In the genomic region with DNA sequence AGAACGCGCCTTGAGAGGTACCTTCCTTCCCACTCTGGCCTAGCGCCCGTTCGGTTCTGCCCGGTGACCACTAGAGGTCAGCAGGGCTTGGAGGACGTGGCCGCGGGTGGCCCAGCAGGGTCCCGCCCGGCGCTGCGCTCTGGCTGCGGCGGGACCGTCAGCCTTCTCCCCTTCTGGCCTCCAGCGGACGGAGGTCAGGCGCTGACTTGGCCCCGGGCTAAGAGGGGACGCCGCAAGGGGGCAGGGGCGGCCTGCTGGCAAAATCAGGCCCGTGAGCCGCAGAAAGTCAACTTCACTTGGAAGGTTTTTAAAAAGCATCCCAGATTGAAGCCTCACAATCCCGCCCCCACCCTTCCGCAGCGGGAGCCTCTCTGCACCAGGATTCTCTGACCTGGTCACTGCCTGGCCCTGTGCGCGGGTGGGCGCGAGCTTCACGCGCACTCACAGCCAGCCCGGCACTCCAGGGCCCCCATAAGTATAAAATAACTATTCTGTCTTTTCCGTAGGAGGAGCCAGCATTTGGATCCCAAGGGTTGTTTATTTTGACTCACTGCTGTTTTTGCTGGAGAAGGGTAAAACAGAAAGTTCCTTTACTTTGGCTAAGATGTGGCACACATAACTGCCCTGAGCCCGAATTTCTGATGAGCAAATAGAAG, we compare ENCODE assay signal across 8 cellular contexts. TPM values are rescaled to one million over a fixed set of nuclear protein-coding genes. Genes with fewer than 3 reads are reported as not detected.
DNase-seq lines count a peak whose midpoint lies in the region; ATAC-seq and TF ChIP-seq lines count a peak whose summit lies in the region.

No MANE protein-coding gene starts in this region.

- peak overlapping the region in 1 of 2 experiments; percentile 84 for H3K14ac ChIP-seq in mesenchymal stem cell (ENCODE audit: low read length in 2 of 2)

- peak; percentile 50 for TF ChIP-seq CTCF in GM10248 (IDR thresholded peaks at IDR 0.05; ENCODE audit: control extremely low read depth, extremely low read depth, low read depth, missing control alignments)

- no peak overlapping the region for H2AK5ac ChIP-seq in mesenchymal stem cell (ENCODE audit: low read length, severe bottlenecking)

- peak overlapping the region in 1 of 2 experiments; percentile 83 for H2BK12ac ChIP-seq in mesenchymal stem cell (ENCODE audit: low read length in 2 of 2)

- ATAC-seq in HG03354 (IDR thresholded peaks at IDR 0.05; ENCODE audit: poor library complexity, severe bottlenecking, unreplicated experiment), result no peak

- H3K9me3 ChIP-seq in endocrine pancreas (ENCODE audit: control insufficient read depth, low read length) (no peaks in the 10 kb centered on the region), mesenchymal stem cell (ENCODE audit: control insufficient read depth, low read length) (no peaks in the 10 kb centered on the region)

- H3K27ac ChIP-seq in mesenchymal stem cell (ENCODE audit: low read length, poor library complexity, severe bottlenecking), result no peak overlapping the region

- H3K79me1 ChIP-seq in mesenchymal stem cell (replicated peaks; ENCODE audit: low read length, poor library complexity, severe bottlenecking), result no peaks in the 10 kb centered on the region

- H2AFZ ChIP-seq in mesenchymal stem cell (ENCODE audit: low read depth, low read length), result no peak overlapping the region

- H4K8ac ChIP-seq in mesenchymal stem cell (ENCODE audit: low read length), result peak overlapping the region; percentile 95

- DNase-seq in GM10248 (ENCODE audit: extremely low spot score) (peak; percentile 35), NCI-H526 treated with DMSO at 0.1 percent for 48 hours (lab: John Stamatoyannopoulos, UW) (peak; percentile 78), mesenchymal stem cell (peak; percentile 77), NCI-H1694 (lab: John Stamatoyannopoulos, UW) (no peak)
- DNase-seq in activated CD8-positive, alpha-beta memory T cell treated with anti-CD3 and anti-CD28 coated beads for 24 hours, result peak; percentile 80
- peak; percentile 20 for DNase-seq in stimulated activated CD8-positive, alpha-beta memory T cell treated with anti-CD3 and anti-CD28 coated beads, Interleukin-15, amount 100 ng/mL, for 1 hour (ENCODE audit: low read depth)

- peak overlapping the region in 1 of 2 experiments; percentile 67 for H3K4ac ChIP-seq in mesenchymal stem cell (ENCODE audit: low read depth in 1 of 2, low read length in 2 of 2)

- H3K4me3 ChIP-seq in endocrine pancreas (ENCODE audit: control insufficient read depth, insufficient read depth, low read length), result peak overlapping the region; percentile 4
- H3K4me3 ChIP-seq in mesenchymal stem cell (ENCODE audit: insufficient read depth in 1 of 2, low read depth in 1 of 2, low read length in 2 of 2), result peak overlapping the region; percentile 26 to 78

- peak overlapping the region; percentile 61 to 87 for H3K18ac ChIP-seq in mesenchymal stem cell (ENCODE audit: low read depth in 1 of 2, low read length in 2 of 2)

- WGBS in mesenchymal stem cell, result 1% methylated on average over 34 of the region's 37 CpGs

- no peak overlapping the region for H4K91ac ChIP-seq in mesenchymal stem cell (ENCODE audit: low read length)

- no peaks in the 10 kb centered on the region for H3K27me3 ChIP-seq in endocrine pancreas (ENCODE audit: control insufficient read depth, insufficient read depth, low read length)
- peaks cover 34 to 56% of the 10 kb centered on the region in 2 experiments for H3K27me3 ChIP-seq in mesenchymal stem cell (ENCODE audit: control insufficient read depth in 1 of 2, insufficient read depth in 1 of 2, low read length in 2 of 2)

- H3K23ac ChIP-seq in mesenchymal stem cell (ENCODE audit: low read length in 2 of 2), result no peak overlapping the region

- H2BK15ac ChIP-seq in mesenchymal stem cell (ENCODE audit: low read depth, poor library complexity, severe bottlenecking), result peak overlapping the region; percentile 92

- POLR2A ChIA-PET in GM10248 (lab: Yijun Ruan, JAX), result no interaction called here

- H3K4me1 ChIP-seq in endocrine pancreas (ENCODE audit: control insufficient read depth, insufficient read depth, low read length) (no peaks in the 10 kb centered on the region), mesenchymal stem cell (ENCODE audit: control insufficient read depth, insufficient read depth, low read depth, low read length) (peaks cover 8% of the 10 kb centered on the region)

- H3K36me3 ChIP-seq in endocrine pancreas (ENCODE audit: control insufficient read depth, insufficient read depth, low read length) (no peaks in the 10 kb centered on the region), mesenchymal stem cell (ENCODE audit: control insufficient read depth in 1 of 2, insufficient read depth in 2 of 2, low read depth in 1 of 2, low read length in 2 of 2) (no peaks in the 10 kb centered on the region)

- H2BK5ac ChIP-seq in mesenchymal stem cell (ENCODE audit: low read depth, low read length, poor library complexity, severe bottlenecking), result no peak overlapping the region

- CTCF ChIA-PET in GM10248 (lab: Yijun Ruan, JAX), result interaction anchor here (1.2 kb wide), 1 partner anchor 9 kb away, joined by 3 read pairs; no protein-coding TSS in a partner anchor

- H2BK120ac ChIP-seq in mesenchymal stem cell (ENCODE audit: low read depth, low read length), result peak overlapping the region; percentile 54

- H3K9ac ChIP-seq in endocrine pancreas (ENCODE audit: control insufficient read depth, insufficient read depth, low read length), result peak overlapping the region; percentile 35
- H3K9ac ChIP-seq in mesenchymal stem cell (ENCODE audit: low read length), result peak overlapping the region; percentile 76

- H3K4me2 ChIP-seq in mesenchymal stem cell (ENCODE audit: low read length, poor library complexity, severe bottlenecking), result peak overlapping the region; percentile 75

RNA-seq across cellular contexts. Expression of a gene that starts 23.2 kb away (rescaled TPM):
- 2.4 TPM for polyA plus RNA-seq in mesenchymal stem cell (2013, experiment 1 of 2)
- polyA plus RNA-seq in mesenchymal stem cell (2013, experiment 2 of 2), result 2.1 TPM
